In genomic region chr4:176319704-176320339, GRCh38 we compare ENCODE assay signal across 1 cellular context.
A peak's percentile ranks its signal among the peaks of the same experiment; 100 is the strongest.
TF ChIP-seq lines count a peak whose summit lies in the region.

Gene SPCS3 (plus strand): TSS chr4:176319966. CDS start chr4:176320077, 111 bp downstream.

TF ChIP-seq in HepG2, 621 proteins besides CTCF, POLR2A, EP300 and RAD21 (continued from another document and continues in another):
- TF ChIP-seq KIAA2018 (CRISPR knock-in tag; IDR thresholded peaks at IDR 0.05; ENCODE audit: borderline replicate concordance) = no peak
- no peak for TF ChIP-seq ZBTB20 (CRISPR knock-in tag; IDR thresholded peaks at IDR 0.05; ENCODE audit: borderline replicate concordance, low read depth)
- no peak for TF ChIP-seq ATM (IDR thresholded peaks at IDR 0.05; ENCODE audit: borderline replicate concordance)
- TF ChIP-seq ZNF414 (CRISPR knock-in tag; IDR thresholded peaks at IDR 0.05) = no peak
- no peak; the same call in 1 of the 2 replicates for TF ChIP-seq ZNF264 (CRISPR knock-in tag; IDR thresholded peaks at IDR 0.05)
- no peak for TF ChIP-seq CERS6 (CRISPR knock-in tag; IDR thresholded peaks at IDR 0.05)
- no peak for TF ChIP-seq MAFF (IDR thresholded peaks at IDR 0.05; ENCODE audit: low read depth, low read length)
- TF ChIP-seq MED8 (CRISPR knock-in tag; IDR thresholded peaks at IDR 0.05; ENCODE audit: insufficient replicate concordance) = no peak
- TF ChIP-seq ZBTB43 (CRISPR knock-in tag; conservative IDR thresholded peaks at IDR 0.05) = no peak
- TF ChIP-seq ZBTB21 (CRISPR knock-in tag; IDR thresholded peaks at IDR 0.05) = no peak
- no peak for TF ChIP-seq NFKB2 (CRISPR knock-in tag; IDR thresholded peaks at IDR 0.05; ENCODE audit: borderline replicate concordance)
- TF ChIP-seq ZBED4 (CRISPR knock-in tag; IDR thresholded peaks at IDR 0.05; ENCODE audit: borderline replicate concordance) = no peak
- no peak for TF ChIP-seq ZNF781 (CRISPR knock-in tag; IDR thresholded peaks at IDR 0.05; ENCODE audit: borderline replicate concordance, not compliant biosample characterization)
- no peak for TF ChIP-seq ZFP36L2 (CRISPR knock-in tag; IDR thresholded peaks at IDR 0.05)
- no peak for TF ChIP-seq STAT5B (CRISPR knock-in tag; IDR thresholded peaks at IDR 0.05)
- TF ChIP-seq ZNF329 (CRISPR knock-in tag; IDR thresholded peaks at IDR 0.05; ENCODE audit: low read depth) = no peak
- 0 out of 2 replicates have a peak, but pooled peaks have one; percentile 3 for TF ChIP-seq MYC (CRISPR knock-in tag; IDR thresholded peaks at IDR 0.05; ENCODE audit: borderline replicate concordance)
- no peak for TF ChIP-seq ZBTB46 (CRISPR knock-in tag; IDR thresholded peaks at IDR 0.05; ENCODE audit: borderline replicate concordance)
- no peak for TF ChIP-seq STAT6 (CRISPR knock-in tag; IDR thresholded peaks at IDR 0.05; ENCODE audit: borderline replicate concordance)
- TF ChIP-seq TFE3 (CRISPR knock-in tag; IDR thresholded peaks at IDR 0.05) = no peak; the same call in 1 of the 2 replicates
- TF ChIP-seq ZFAT (CRISPR knock-in tag; conservative IDR thresholded peaks at IDR 0.05) = no peak
- TF ChIP-seq SMARCE1 (IDR thresholded peaks at IDR 0.05; ENCODE audit: borderline replicate concordance) = no peak
- TF ChIP-seq PAWR (CRISPR knock-in tag; IDR thresholded peaks at IDR 0.05; ENCODE audit: borderline replicate concordance) = no peak
- no peak for TF ChIP-seq HMG20A (CRISPR knock-in tag; IDR thresholded peaks at IDR 0.05; ENCODE audit: borderline replicate concordance)
- TF ChIP-seq ZNF556 (CRISPR knock-in tag; IDR thresholded peaks at IDR 0.05; ENCODE audit: borderline replicate concordance) = no peak
- no peak for TF ChIP-seq RAD51 (IDR thresholded peaks at IDR 0.05; ENCODE audit: borderline replicate concordance)
- TF ChIP-seq MLLT10 (CRISPR knock-in tag; IDR thresholded peaks at IDR 0.05) = no peak
- no peak for TF ChIP-seq JUNB (CRISPR knock-in tag; IDR thresholded peaks at IDR 0.05; ENCODE audit: borderline replicate concordance)
- TF ChIP-seq AKAP8 (CRISPR knock-in tag; IDR thresholded peaks at IDR 0.05) = no peak
- no peak for TF ChIP-seq HDAC1 (CRISPR knock-in tag; IDR thresholded peaks at IDR 0.05)
- TF ChIP-seq ZNF788 (CRISPR knock-in tag; IDR thresholded peaks at IDR 0.05; ENCODE audit: borderline replicate concordance) = 0 out of 2 replicates have a peak, but pooled peaks have one; percentile 27
- no peak for TF ChIP-seq ZNF260 (CRISPR knock-in tag; IDR thresholded peaks at IDR 0.05; ENCODE audit: borderline replicate concordance, low read depth)
- TF ChIP-seq ZNF160 (CRISPR knock-in tag; IDR thresholded peaks at IDR 0.05) = no peak; the same call in 1 of the 2 replicates
- no peak for TF ChIP-seq GTF3A (CRISPR knock-in tag; conservative IDR thresholded peaks at IDR 0.05)
- no peak for TF ChIP-seq ZNF230 (CRISPR knock-in tag; IDR thresholded peaks at IDR 0.05)
- no peak for TF ChIP-seq ZNF101 (CRISPR knock-in tag; IDR thresholded peaks at IDR 0.05; ENCODE audit: borderline replicate concordance, low read depth)
- no peak for TF ChIP-seq ZNF24 (IDR thresholded peaks at IDR 0.05)
- peak; percentile 69; the same call in 1 of the 2 replicates for TF ChIP-seq ZNF441 (CRISPR knock-in tag; IDR thresholded peaks at IDR 0.05; ENCODE audit: borderline replicate concordance)
- peak; percentile 71; the same call in 1 of the 2 replicates for TF ChIP-seq KDM5A (IDR thresholded peaks at IDR 0.05; ENCODE audit: borderline replicate concordance, low read length)
- TF ChIP-seq PTBP1 (IDR thresholded peaks at IDR 0.05; ENCODE audit: low read depth, low read length, poor library complexity, severe bottlenecking) = no peak
- no peak for TF ChIP-seq ZNF282 (IDR thresholded peaks at IDR 0.05; ENCODE audit: partially characterized antibody)
- no peak for TF ChIP-seq ZNF263 (CRISPR knock-in tag; IDR thresholded peaks at IDR 0.05)
